ENCODE assay signal across 21 cellular contexts in genomic region chr1:84584126-84584525, GRCh38. TPM values are rescaled to one million over a fixed set of nuclear protein-coding genes. Genes with fewer than 3 reads are reported as not detected.
DNase-seq lines count a peak whose midpoint lies in the region; ATAC-seq and TF ChIP-seq lines count a peak whose summit lies in the region.
"Had no signal": no experiment of that assay in that cellular context is flagged by ENCODE, and none has a peak within 500 bp of the region (broad histone marks: within the 10 kb centered on the region; RNA-seq: fewer than 3 reads in every experiment).

No MANE protein-coding gene starts in this region.

- no peaks in the 10 kb centered on the region for H3K9me3 ChIP-seq in heart left ventricle
- no peaks in the 10 kb centered on the region for H3K9me3 ChIP-seq in spleen
- no peaks in the 10 kb centered on the region for H3K9me3 ChIP-seq in CD8-positive, alpha-beta T cell (ENCODE audit: low read length)
- H3K9me3 ChIP-seq in mesenchymal stem cell (ENCODE audit: control insufficient read depth, low read length): no peaks in the 10 kb centered on the region
- H3K9me3 ChIP-seq: A549, adrenal gland, SJSA1, testis had no signal

- H3K4me3 ChIP-seq in heart left ventricle (no peak overlapping the region), spleen (no peak overlapping the region), mesenchymal stem cell (ENCODE audit: insufficient read depth in 1 of 2, low read depth in 1 of 2, low read length in 2 of 2) (no peak overlapping the region)
- no peak overlapping the region for H3K4me3 ChIP-seq in CD8-positive, alpha-beta T cell (ENCODE audit: low read depth, low read length)
- H3K4me3 ChIP-seq: A549, adrenal gland, BLaER1, SJSA1, testis had no signal

- H3K36me3 ChIP-seq in heart left ventricle (no peaks in the 10 kb centered on the region), spleen (no peaks in the 10 kb centered on the region), mesenchymal stem cell (ENCODE audit: control insufficient read depth in 1 of 2, insufficient read depth in 2 of 2, low read depth in 1 of 2, low read length in 2 of 2) (no peaks in the 10 kb centered on the region)
- H3K36me3 ChIP-seq in CD8-positive, alpha-beta T cell (ENCODE audit: insufficient read depth, low read length): no peaks in the 10 kb centered on the region
- H3K36me3 ChIP-seq: adrenal gland, BLaER1, SJSA1 had no signal

- peak overlapping the region in 7 of 12 donors; percentile 17 to 73 (median 54) for H3K27ac ChIP-seq in heart left ventricle
- peak overlapping the region in 6 of 8 donors; percentile 46 to 71 (median 61) for H3K27ac ChIP-seq in spleen
- no peak overlapping the region for H3K27ac ChIP-seq in CD8-positive, alpha-beta T cell (ENCODE audit: low read depth, low read length)
- H3K27ac ChIP-seq in mesenchymal stem cell (ENCODE audit: low read length, poor library complexity, severe bottlenecking): no peak overlapping the region
- H3K27ac ChIP-seq: A549, adrenal gland, BLaER1, testis had no signal

- H3K36me3 Mint-ChIP-seq in brain: peaks cover 3% of the 10 kb centered on the region
- no peaks in the 10 kb centered on the region for H3K36me3 Mint-ChIP-seq in CD8-positive, alpha-beta T cell
- H3K36me3 Mint-ChIP-seq: natural killer cell; stimulated activated effector memory CD8-positive, alpha-beta T cell treated with anti-CD3 and anti-CD28 coated beads, Interleukin-12 subunit alpha, Interleukin-12 subunit beta, amount 100 ng/mL, for 72 hours had no signal

- no peak overlapping the region for H4K8ac ChIP-seq in mesenchymal stem cell (ENCODE audit: low read length)

- no peak overlapping the region for H3K23ac ChIP-seq in mesenchymal stem cell (ENCODE audit: low read length in 2 of 2)

- H3K9ac ChIP-seq in mesenchymal stem cell (ENCODE audit: low read length): no peak overlapping the region
- H3K9ac ChIP-seq: BLaER1 had no signal

- H4K91ac ChIP-seq in mesenchymal stem cell (ENCODE audit: low read length): no peak overlapping the region

- H2BK120ac ChIP-seq in mesenchymal stem cell (ENCODE audit: low read depth, low read length): no peak overlapping the region

- H3K9me3 Mint-ChIP-seq in brain: peaks cover 3 to 9% (median 8%) of the 10 kb centered on the region in 5 experiments
- no peaks in the 10 kb centered on the region for H3K9me3 Mint-ChIP-seq in CD8-positive, alpha-beta T cell
- H3K9me3 Mint-ChIP-seq: natural killer cell; stimulated activated effector memory CD8-positive, alpha-beta T cell treated with anti-CD3 and anti-CD28 coated beads, Interleukin-12 subunit alpha, Interleukin-12 subunit beta, amount 100 ng/mL, for 72 hours had no signal

- no peak for TF ChIP-seq CTCF in heart left ventricle (IDR thresholded peaks at IDR 0.05)
- no peak for TF ChIP-seq CTCF in brain (conservative IDR thresholded peaks at IDR 0.05)
- no peak for TF ChIP-seq CTCF in spleen (IDR thresholded peaks at IDR 0.05 in 8 of 11, conservative IDR thresholded peaks at IDR 0.05 in 3 of 11)
- no peak for TF ChIP-seq CTCF in CD8-positive, alpha-beta T cell (IDR thresholded peaks at IDR 0.05)

- H2BK15ac ChIP-seq in mesenchymal stem cell (ENCODE audit: low read depth, poor library complexity, severe bottlenecking): no peak overlapping the region

- TF ChIP-seq POLR2A in heart left ventricle (IDR thresholded peaks at IDR 0.05): no peak
- no peak for TF ChIP-seq POLR2A in spleen (IDR thresholded peaks at IDR 0.05)

- no peak overlapping the region for H2AFZ ChIP-seq in mesenchymal stem cell (ENCODE audit: low read depth, low read length)

- H2BK5ac ChIP-seq in mesenchymal stem cell (ENCODE audit: low read depth, low read length, poor library complexity, severe bottlenecking): no peak overlapping the region

- CTCF ChIA-PET in CD8-positive, alpha-beta T cell (lab: Charles Lee): interaction anchor here (1.2 kb wide), 1 partner anchor 9 kb away, joined by 4 read pairs; no protein-coding TSS in a partner anchor

- peak overlapping the region in 1 of 2 experiments; percentile 11 for H3K18ac ChIP-seq in mesenchymal stem cell (ENCODE audit: low read depth in 1 of 2, low read length in 2 of 2)

- POLR2A ChIA-PET in CD8-positive, alpha-beta T cell (lab: Charles Lee): interaction anchor here (0.9 to 2.1 kb wide), 2 partner anchors 8 to 10 kb away, joined by 4 to 7 read pairs; partner anchors contain the start of gene CTBS

- H3K4me3 Mint-ChIP-seq in brain: no peak overlapping the region
- H3K4me3 Mint-ChIP-seq in CD8-positive, alpha-beta T cell: no peak overlapping the region
- H3K4me3 Mint-ChIP-seq: activated CD4-positive, alpha-beta memory T cell treated with anti-CD3 and anti-CD28 coated beads, Interleukin-2, amount 10 ng/mL, durations not matched to agents 7 days and 5 days; natural killer cell; stimulated activated effector memory CD8-positive, alpha-beta T cell treated with anti-CD3 and anti-CD28 coated beads, Interleukin-12 subunit alpha, Interleukin-12 subunit beta, amount 100 ng/mL, for 72 hours had no signal

- peaks cover 27% of the 10 kb centered on the region for H3K4me1 Mint-ChIP-seq in brain
- no peaks in the 10 kb centered on the region for H3K4me1 Mint-ChIP-seq in CD8-positive, alpha-beta T cell (ENCODE audit: low read depth)
- H3K4me1 Mint-ChIP-seq: natural killer cell; stimulated activated effector memory CD8-positive, alpha-beta T cell treated with anti-CD3 and anti-CD28 coated beads, Interleukin-12 subunit alpha, Interleukin-12 subunit beta, amount 100 ng/mL, for 72 hours had no signal

- ATAC-seq in heart left ventricle (no peak), left ventricle myocardium superior (no peak), HG03432 (IDR thresholded peaks at IDR 0.05; ENCODE audit: unreplicated experiment) (peak; percentile 49)
- ATAC-seq in CD8-positive, alpha-beta T cell: no peak
- ATAC-seq: A549; natural killer cell; Panc1; stimulated activated effector memory CD8-positive, alpha-beta T cell treated with anti-CD3 and anti-CD28 coated beads, Interleukin-12 subunit alpha, Interleukin-12 subunit beta, amount 100 ng/mL, for 72 hours had no signal

- H3K4me1 ChIP-seq in heart left ventricle (peaks cover 0 to 18% (median 10%) of the 10 kb centered on the region in 12 donors), spleen (peaks cover 0 to 18% (median 17%) of the 10 kb centered on the region in 6 donors), mesenchymal stem cell (ENCODE audit: control insufficient read depth, insufficient read depth, low read depth, low read length) (peaks cover 2% of the 10 kb centered on the region)
- no peaks in the 10 kb centered on the region for H3K4me1 ChIP-seq in CD8-positive, alpha-beta T cell (ENCODE audit: insufficient read depth, low read length)
- H3K4me1 ChIP-seq: A549, adrenal gland had no signal

- no peaks in the 10 kb centered on the region for H3K79me1 ChIP-seq in mesenchymal stem cell (replicated peaks; ENCODE audit: low read length, poor library complexity, severe bottlenecking)

- WGBS in heart left ventricle, 4 donors: 58 to 74% (median 68%) methylated on average over 2 of the region's 2 CpGs
- WGBS in spleen, 5 donors: 58 to 78% (median 64%) methylated on average over 2 of the region's 2 CpGs
- WGBS in mesenchymal stem cell: 100% methylated on average over 2 of the region's 2 CpGs

- H3K27me3 Mint-ChIP-seq in brain: peaks cover 5% of the 10 kb centered on the region
- H3K27me3 Mint-ChIP-seq in CD8-positive, alpha-beta T cell (ENCODE audit: low read depth): peaks cover 16% of the 10 kb centered on the region
- H3K27me3 Mint-ChIP-seq: activated CD4-positive, alpha-beta memory T cell treated with anti-CD3 and anti-CD28 coated beads, Interleukin-2, amount 10 ng/mL, durations not matched to agents 7 days and 5 days had no signal

- H3K4me2 ChIP-seq in mesenchymal stem cell (ENCODE audit: low read length, poor library complexity, severe bottlenecking): no peak overlapping the region
- H3K4me2 ChIP-seq: A549, BLaER1 had no signal

- H3K4ac ChIP-seq in mesenchymal stem cell (ENCODE audit: low read depth in 1 of 2, low read length in 2 of 2): no peak overlapping the region

- no peak overlapping the region for H2AK5ac ChIP-seq in mesenchymal stem cell (ENCODE audit: low read length, severe bottlenecking)

- intact Hi-C loops in heart left ventricle (cut with DNase I): loop anchor here in 2 of 10 donors (10.0 kb wide), 2 partner anchors 61 to 129 kb away; no protein-coding TSS in a partner anchor
- intact Hi-C loops in left ventricle myocardium superior (cut with micrococcal nuclease): no loop called here
- intact Hi-C loops in spleen (cut with DNase I; ENCODE audit: low total_unique reads): no loop called here
- intact Hi-C loops in CD8-positive, alpha-beta T cell (cut with DNase I, micrococcal nuclease): no loop called here

- H3K27me3 ChIP-seq in heart left ventricle (no peaks in the 10 kb centered on the region), spleen (replicated peaks in 1 of 7) (no peaks in the 10 kb centered on the region), mesenchymal stem cell (ENCODE audit: control insufficient read depth in 1 of 2, insufficient read depth in 1 of 2, low read length in 2 of 2) (no peaks in the 10 kb centered on the region)
- no peaks in the 10 kb centered on the region for H3K27me3 ChIP-seq in CD8-positive, alpha-beta T cell (ENCODE audit: insufficient read depth, low read length)
- H3K27me3 ChIP-seq: adrenal gland, BLaER1, SJSA1, testis had no signal

- no peak overlapping the region for H2BK12ac ChIP-seq in mesenchymal stem cell (ENCODE audit: low read length in 2 of 2)

- DNase-seq in heart left ventricle: no peak
- DNase-seq in left ventricle myocardium superior: no peak
- DNase-seq in spleen: no peak
- DNase-seq in CD8-positive, alpha-beta T cell: no peak
- no peak for DNase-seq in mesenchymal stem cell
- no peak for DNase-seq in NK-92 treated with Interleukin-12 subunit alpha and Interleukin-12 subunit beta, amount 100 ng/mL, for 24 hours (lab: John Stamatoyannopoulos, UW)
- DNase-seq: activated CD4-positive, alpha-beta memory T cell treated with anti-CD3 and anti-CD28 coated beads, Interleukin-2, amount 10 ng/mL, durations not matched to agents 7 days and 5 days; activated gamma-delta T cell treated with Interleukin-2 at 50 U/mL for 16 hours; adrenal gland; EL; natural killer cell; NCI-H1436 treated with DMSO at 0.1 percent for 48 hours; T-helper 2 cell had no signal

- no peak overlapping the region for H3K14ac ChIP-seq in mesenchymal stem cell (ENCODE audit: low read length in 2 of 2)

- peak overlapping the region in 4 of 5 experiments; percentile 55 to 95 (median 87) for H3K27ac Mint-ChIP-seq in brain
- no peak overlapping the region for H3K27ac Mint-ChIP-seq in CD8-positive, alpha-beta T cell
- H3K27ac Mint-ChIP-seq: activated CD4-positive, alpha-beta memory T cell treated with anti-CD3 and anti-CD28 coated beads, Interleukin-2, amount 10 ng/mL, durations not matched to agents 7 days and 5 days; natural killer cell; stimulated activated effector memory CD8-positive, alpha-beta T cell treated with anti-CD3 and anti-CD28 coated beads, Interleukin-12 subunit alpha, Interleukin-12 subunit beta, amount 100 ng/mL, for 72 hours had no signal

RNA-seq across cellular contexts. Expression of gene CTBS, which starts 9.9 kb away (rescaled TPM):
- total RNA-seq in heart left ventricle (10 to 100 TPM in 2 of 9 donors, 1 to 10 TPM in 7; 6.6 to 19.9 (median 7.8) TPM), left ventricle myocardium superior (6.7 TPM), spleen (10 to 100 TPM; 28.3 to 43.3 (median 38.8) TPM)
- polyA plus RNA-seq in heart left ventricle (1 to 10 TPM; 2.5 to 5.0 TPM), brain (ENCODE audit: insufficient read depth, low read depth, low replicate concordance) (3.9 TPM), spleen (10 to 100 TPM in 1 of 3 donors, 1 to 10 TPM in 2; 7.0 to 11.6 (median 9.7) TPM)
- 10 to 100 TPM; 17.3 to 19.7 TPM for total RNA-seq in CD8-positive, alpha-beta T cell
- 22.5 TPM for polyA plus RNA-seq in mesenchymal stem cell (2013, experiment 1 of 2)
- 24.9 TPM for polyA plus RNA-seq in mesenchymal stem cell (2013, experiment 2 of 2)

Comparison
In these comparisons a context has a peak if more than half of its experiments do, and no peak if none do; other contexts are left out.
1. H3K27ac ChIP-seq: peak in heart left ventricle (7 of 12) and spleen (6 of 8); none in CD8-positive, alpha-beta T cell (single experiment) and mesenchymal stem cell (single experiment).